Comparison of ENCODE assay signal across 9 cellular contexts in the genomic region with DNA sequence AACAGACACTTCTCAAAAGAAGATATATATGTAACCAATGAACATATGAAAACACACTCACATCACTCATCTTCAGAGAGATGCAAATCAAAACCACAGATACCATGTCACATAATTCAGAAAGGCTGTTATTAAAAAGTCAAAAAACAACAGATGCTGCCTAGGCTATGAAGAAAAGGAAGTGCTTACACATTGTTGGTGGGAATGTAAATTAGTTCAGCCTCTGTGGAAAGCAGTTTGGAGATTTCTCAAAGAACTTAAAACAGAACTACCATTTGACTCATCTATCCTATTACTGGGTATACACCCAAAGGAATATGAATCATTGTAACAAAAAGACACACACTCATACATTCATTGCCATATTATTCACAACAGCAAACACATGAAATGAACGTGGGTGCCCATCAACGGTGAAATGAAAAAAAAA. TPM values are rescaled to one million over a fixed set of nuclear protein-coding genes. Genes with fewer than 3 reads are reported as not detected.
DNase-seq lines count a peak whose midpoint lies in the region; ATAC-seq lines count a peak whose summit lies in the region.
"Had no signal": no experiment of that assay in that cellular context is flagged by ENCODE, and none has a peak within 500 bp of the region (broad histone marks: within the 10 kb centered on the region; RNA-seq: fewer than 3 reads in every experiment).

No MANE protein-coding gene starts in this region.

- ATAC-seq in GM19438 (IDR thresholded peaks at IDR 0.05; ENCODE audit: low read depth, unreplicated experiment) (peak; percentile 76), HG03108 (IDR thresholded peaks at IDR 0.05; ENCODE audit: unreplicated experiment) (peak; percentile 94)

- no peaks in the 10 kb centered on the region for H3K36me3 ChIP-seq in adipocyte (ENCODE audit: control insufficient read depth, insufficient read depth, low read length, severe bottlenecking)

- H3K27me3 ChIP-seq in adipocyte (replicated peaks; ENCODE audit: control insufficient read depth, insufficient read depth, low read length) = no peaks in the 10 kb centered on the region

- intact Hi-C loops in posterior vena cava (cut with DNase I) = no loop called here

- no peaks in the 10 kb centered on the region for H3K9me3 ChIP-seq in adipocyte (ENCODE audit: control insufficient read depth, low read length)

- peaks cover 3% of the 10 kb centered on the region for H3K4me1 ChIP-seq in adipocyte (ENCODE audit: control insufficient read depth, insufficient read depth, low read length)

- H3K4me3 ChIP-seq in adipocyte (ENCODE audit: low read length) = no peak overlapping the region

- H3K9ac ChIP-seq in adipocyte (ENCODE audit: low read length) = no peak overlapping the region

- peak; percentile 33 for DNase-seq in CD1c-positive myeloid dendritic cell (ENCODE audit: extremely low spot score)
- DNase-seq in adipocyte (ENCODE audit: low read depth) = peak; percentile 21
- no peak for DNase-seq in OCI-M2 (lab: John Stamatoyannopoulos, UW; ENCODE audit: unreplicated experiment)
- no peak for DNase-seq in NCI-H1092 treated with DMSO at 0.1 percent for 48 hours (lab: John Stamatoyannopoulos, UW)
- DNase-seq in posterior vena cava (ENCODE audit: low spot score) = no peak
- DNase-seq in glomerular visceral epithelial cell (ENCODE audit: extremely low spot score) = no peak
- DNase-seq: hypothalamus had no signal

RNA-seq across cellular contexts. Expression of a gene that starts 35.1 kb away (rescaled TPM):
- total RNA-seq in posterior vena cava = 1 to 10 TPM in 1 of 2 donors, under 1 TPM in 1; 0.33 to 1.2 TPM

Comparison
In these comparisons a context has a peak if more than half of its experiments do, and no peak if none do; other contexts are left out.
1. DNase-seq: peak in CD1c-positive myeloid dendritic cell (single experiment) and adipocyte (single experiment); none in OCI-M2 (single experiment), NCI-H1092 treated with DMSO at 0.1 percent for 48 hours (single experiment), posterior vena cava (single experiment) and glomerular visceral epithelial cell (single experiment).